Comparison of ENCODE assay signal across 12 cellular contexts in the genomic region with DNA sequence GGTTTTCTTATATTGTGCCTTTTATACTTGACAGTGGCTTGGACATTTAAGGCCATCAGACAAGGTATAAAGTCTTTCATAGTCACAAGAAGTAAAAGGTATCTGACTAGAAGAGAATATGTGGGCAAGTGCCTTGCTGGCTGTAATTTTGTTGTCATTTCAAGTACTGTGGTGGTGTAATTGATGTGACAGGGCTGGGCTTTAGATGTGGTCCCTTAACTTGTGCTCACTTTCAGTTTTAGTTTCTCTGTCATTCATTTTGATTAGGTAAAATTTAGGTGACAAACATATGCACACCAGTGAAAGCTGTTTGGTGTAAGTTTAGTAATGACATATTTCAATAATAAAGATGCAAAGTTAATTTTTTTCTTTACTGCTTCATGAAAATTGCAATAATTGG. TPM values are rescaled to one million over a fixed set of nuclear protein-coding genes. Genes with fewer than 3 reads are reported as not detected.
DNase-seq lines count a peak whose midpoint lies in the region; ATAC-seq and TF ChIP-seq lines count a peak whose summit lies in the region.
"Had no signal": no experiment of that assay in that cellular context is flagged by ENCODE, and none has a peak within 500 bp of the region (broad histone marks: within the 10 kb centered on the region; RNA-seq: fewer than 3 reads in every experiment).

No MANE protein-coding gene starts in this region.

- no peak overlapping the region for H3K4ac ChIP-seq in mesenchymal stem cell (ENCODE audit: low read depth in 1 of 2, low read length in 2 of 2)

- H3K18ac ChIP-seq in mesenchymal stem cell (ENCODE audit: low read depth in 1 of 2, low read length in 2 of 2): no peak overlapping the region

- no peak overlapping the region for H3K9ac ChIP-seq in BLaER1 treated with 17β-estradiol and CSF1 and Interleukin-3, amounts not matched to agents 10 nM and 100 nM
- H3K9ac ChIP-seq in mesenchymal stem cell (ENCODE audit: low read length): no peak overlapping the region

- TF ChIP-seq CTCF in right atrium auricular region (IDR thresholded peaks at IDR 0.05): no peak

- H2BK15ac ChIP-seq in mesenchymal stem cell (ENCODE audit: low read depth, poor library complexity, severe bottlenecking): no peak overlapping the region

- H2BK12ac ChIP-seq in mesenchymal stem cell (ENCODE audit: low read length in 2 of 2): no peak overlapping the region

- H2BK120ac ChIP-seq in mesenchymal stem cell (ENCODE audit: low read depth, low read length): no peak overlapping the region

- peaks cover 0 to 7% (median 0%) of the 10 kb centered on the region in 11 experiments; a peak in 5 of 22 replicates for H3K9me3 ChIP-seq in BLaER1 treated with 17β-estradiol and CSF1 and Interleukin-3, amounts not matched to agents 10 nM and 100 nM (replicated peaks in 1 of 11)
- H3K9me3 ChIP-seq in right atrium auricular region: no peaks in the 10 kb centered on the region
- H3K9me3 ChIP-seq in mesenchymal stem cell (ENCODE audit: control insufficient read depth, low read length): no peaks in the 10 kb centered on the region

- H3K36me3 ChIP-seq in BLaER1 treated with 17β-estradiol and CSF1 and Interleukin-3, amounts not matched to agents 10 nM and 100 nM: peaks cover 13 to 58% (median 25%) of the 10 kb centered on the region in 11 experiments; a peak in 21 of 22 replicates
- peaks cover 12% of the 10 kb centered on the region for H3K36me3 ChIP-seq in right atrium auricular region
- H3K36me3 ChIP-seq in mesenchymal stem cell (ENCODE audit: control insufficient read depth in 1 of 2, insufficient read depth in 2 of 2, low read depth in 1 of 2, low read length in 2 of 2): peaks cover 0 to 28% of the 10 kb centered on the region in 2 experiments

- peak; percentile 73 for DNase-seq in Jurkat, Clone E6-1 (ENCODE audit: low read depth, low spot score)
- DNase-seq in middle frontal gyrus (ENCODE audit: extremely low spot score, low spot score) (no peak), right atrium auricular region (ENCODE audit: low spot score) (no peak), mesenchymal stem cell (no peak), DMS79 treated with DMSO at 0.1 percent for 48 hours (lab: John Stamatoyannopoulos, UW) (no peak)
- DNase-seq: COR-L47, substantia nigra had no signal

- H3K4me3 ChIP-seq in BLaER1 treated with 17β-estradiol and CSF1 and Interleukin-3, amounts not matched to agents 10 nM and 100 nM: no peak overlapping the region
- H3K4me3 ChIP-seq in Jurkat, Clone E6-1 (ENCODE audit: low read length): no peak overlapping the region
- H3K4me3 ChIP-seq in right atrium auricular region (no peak overlapping the region), mesenchymal stem cell (ENCODE audit: insufficient read depth in 1 of 2, low read depth in 1 of 2, low read length in 2 of 2) (no peak overlapping the region)

- H3K4me1 ChIP-seq in BLaER1 treated with 17β-estradiol and CSF1 and Interleukin-3, amounts not matched to agents 10 nM and 100 nM: peaks cover 12 to 69% (median 45%) of the 10 kb centered on the region in 10 experiments; a peak in 19 of 20 replicates
- H3K4me1 ChIP-seq in right atrium auricular region: no peaks in the 10 kb centered on the region
- no peaks in the 10 kb centered on the region for H3K4me1 ChIP-seq in mesenchymal stem cell (ENCODE audit: control insufficient read depth, insufficient read depth, low read depth, low read length)

- ATAC-seq in GM18907 (IDR thresholded peaks at IDR 0.05; ENCODE audit: unreplicated experiment): peak; percentile 80
- ATAC-seq in HG02759 (IDR thresholded peaks at IDR 0.05; ENCODE audit: unreplicated experiment): peak; percentile 81

- H3K27ac ChIP-seq in BLaER1 treated with 17β-estradiol and CSF1 and Interleukin-3, amounts not matched to agents 10 nM and 100 nM: no peak overlapping the region
- no peak overlapping the region for H3K27ac ChIP-seq in right atrium auricular region
- no peak overlapping the region for H3K27ac ChIP-seq in mesenchymal stem cell (ENCODE audit: low read length, poor library complexity, severe bottlenecking)
- H3K27ac ChIP-seq: HL-60 had no signal

- H3K27me3 ChIP-seq in BLaER1 treated with 17β-estradiol and CSF1 and Interleukin-3, amounts not matched to agents 10 nM and 100 nM: no peaks in the 10 kb centered on the region
- H3K27me3 ChIP-seq in right atrium auricular region: no peaks in the 10 kb centered on the region
- no peaks in the 10 kb centered on the region for H3K27me3 ChIP-seq in mesenchymal stem cell (ENCODE audit: control insufficient read depth in 1 of 2, insufficient read depth in 1 of 2, low read length in 2 of 2)

- peak overlapping the region in 8 of 11 experiments; percentile 29 to 76 (median 56); a peak in 15 of 22 replicates for H3K4me2 ChIP-seq in BLaER1 treated with 17β-estradiol and CSF1 and Interleukin-3, amounts not matched to agents 10 nM and 100 nM
- no peak overlapping the region for H3K4me2 ChIP-seq in mesenchymal stem cell (ENCODE audit: low read length, poor library complexity, severe bottlenecking)

- H3K14ac ChIP-seq in mesenchymal stem cell (ENCODE audit: low read length in 2 of 2): no peak overlapping the region

- no peak overlapping the region for H2AK5ac ChIP-seq in mesenchymal stem cell (ENCODE audit: low read length, severe bottlenecking)

- H3K23ac ChIP-seq in mesenchymal stem cell (ENCODE audit: low read length in 2 of 2): no peak overlapping the region

- H2AFZ ChIP-seq in mesenchymal stem cell (ENCODE audit: low read depth, low read length): no peak overlapping the region

- no peak overlapping the region for H2BK5ac ChIP-seq in mesenchymal stem cell (ENCODE audit: low read depth, low read length, poor library complexity, severe bottlenecking)

- no peak overlapping the region for H4K91ac ChIP-seq in mesenchymal stem cell (ENCODE audit: low read length)

- no peak overlapping the region for H4K8ac ChIP-seq in mesenchymal stem cell (ENCODE audit: low read length)

- peaks cover 0 to 5% (median 0%) of the 10 kb centered on the region in 11 experiments; a peak in 2 of 22 replicates for H4K20me1 ChIP-seq in BLaER1 treated with 17β-estradiol and CSF1 and Interleukin-3, amounts not matched to agents 10 nM and 100 nM

- peaks cover 3% of the 10 kb centered on the region for H3K79me1 ChIP-seq in mesenchymal stem cell (replicated peaks; ENCODE audit: low read length, poor library complexity, severe bottlenecking)

RNA-seq across cellular contexts. Expression of a gene that starts 31.2 kb away (rescaled TPM):
- polyA plus RNA-seq in Jurkat, Clone E6-1 (2012; ENCODE audit: insufficient read depth, insufficient read length): not detected
- not detected for total RNA-seq in right atrium auricular region
- 0.01 TPM for polyA plus RNA-seq in mesenchymal stem cell (2013, experiment 1 of 2)
- polyA plus RNA-seq in mesenchymal stem cell (2013, experiment 2 of 2): 0.01 TPM
- total RNA-seq: activated CD8-positive, alpha-beta memory T cell treated with anti-CD3 and anti-CD28 coated beads for 36 hours had no signal
